8 cellular contexts compared by ENCODE assay signal in genomic region chr10:100346351-100346764, GRCh38. TPM values are rescaled to one million over a fixed set of nuclear protein-coding genes. Genes with fewer than 3 reads are reported as not detected.
DNase-seq lines count a peak whose midpoint lies in the region; ATAC-seq and TF ChIP-seq lines count a peak whose summit lies in the region.

No MANE protein-coding gene starts in this region.

- peak overlapping the region; percentile 89 for H3K4me3 Mint-ChIP-seq in chondrocyte (ENCODE audit: unreplicated experiment)

- ATAC-seq in HG02610 (IDR thresholded peaks at IDR 0.05; ENCODE audit: unreplicated experiment) = peak; percentile 53

- H3K4me1 Mint-ChIP-seq in chondrocyte (ENCODE audit: low read depth) = peaks cover 51% of the 10 kb centered on the region

- no peaks in the 10 kb centered on the region for H3K27me3 ChIP-seq in layer of hippocampus (ENCODE audit: control insufficient read depth, insufficient read depth, low read length)

- DNase-seq in DMS153 (lab: John Stamatoyannopoulos, UW) (peak; percentile 34), DMS153 treated with DMSO at 0.1 percent for 48 hours (lab: John Stamatoyannopoulos, UW; ENCODE audit: unreplicated experiment) (no peak), NCI-H128 (lab: John Stamatoyannopoulos, UW; ENCODE audit: unreplicated experiment) (peak; percentile 24), chondrocyte (ENCODE audit: low spot score) (no peak)
- peak; percentile 19 for DNase-seq in activated CD4-positive, CD25-positive, alpha-beta regulatory T cell treated with anti-CD3 and anti-CD28 coated beads, Interleukin-2, amount 50 U/mL, for 16 hours (ENCODE audit: low read depth, low spot score)
- DNase-seq in stimulated activated CD4-positive, alpha-beta T cell treated with anti-CD3 and anti-CD28 coated beads, Interleukin-1b, Interleukin-23, amount 100 ng/mL, for 24 hours (ENCODE audit: low read depth in 4 of 4, low spot score in 1 of 4) = peak in 3 of 4 experiments; percentile 20 to 78 (median 44)

- H3K9me3 Mint-ChIP-seq in chondrocyte (ENCODE audit: low read depth) = no peaks in the 10 kb centered on the region

- H3K27me3 Mint-ChIP-seq in chondrocyte (ENCODE audit: low read depth) = no peaks in the 10 kb centered on the region

- no peak for TF ChIP-seq CTCF in chondrocyte (IDR thresholded peaks at IDR 0.05)

- peak overlapping the region; percentile 70 for H3K27ac Mint-ChIP-seq in chondrocyte (ENCODE audit: unreplicated experiment)

- H3K27ac ChIP-seq in layer of hippocampus (ENCODE audit: low read depth, low read length) = peak overlapping the region; percentile 90

- H3K36me3 Mint-ChIP-seq in chondrocyte (ENCODE audit: low read depth) = peaks cover 12% of the 10 kb centered on the region

RNA-seq across cellular contexts. Expression of gene SCD, which starts 0.7 kb away (rescaled TPM):
- 54.4 to 74.1 TPM (median 72.2 TPM) in 3 replicates for total RNA-seq in chondrocyte

RNA-seq across cellular contexts. Expression of gene PKD2L1, which starts 16.3 kb away (rescaled TPM):
- not detected in 3 replicates for total RNA-seq in chondrocyte

RNA-seq across cellular contexts. Expression of gene BLOC1S2, which starts 59.9 kb away (rescaled TPM):
- total RNA-seq in chondrocyte = 25.9 to 35.1 TPM (median 29.7 TPM) in 3 replicates

Comparison
In these comparisons a context has a peak if more than half of its experiments do, and no peak if none do; other contexts are left out.
1. DNase-seq: peak in DMS153 (single experiment), NCI-H128 (single experiment), activated CD4-positive, CD25-positive, alpha-beta regulatory T cell treated with anti-CD3 and anti-CD28 coated beads, Interleukin-2, amount 50 U/mL, for 16 hours (single experiment) and stimulated activated CD4-positive, alpha-beta T cell treated with anti-CD3 and anti-CD28 coated beads, Interleukin-1b, Interleukin-23, amount 100 ng/mL, for 24 hours (3 of 4); none in DMS153 treated with DMSO at 0.1 percent for 48 hours (single experiment) and chondrocyte (single experiment).